In the genomic region with DNA sequence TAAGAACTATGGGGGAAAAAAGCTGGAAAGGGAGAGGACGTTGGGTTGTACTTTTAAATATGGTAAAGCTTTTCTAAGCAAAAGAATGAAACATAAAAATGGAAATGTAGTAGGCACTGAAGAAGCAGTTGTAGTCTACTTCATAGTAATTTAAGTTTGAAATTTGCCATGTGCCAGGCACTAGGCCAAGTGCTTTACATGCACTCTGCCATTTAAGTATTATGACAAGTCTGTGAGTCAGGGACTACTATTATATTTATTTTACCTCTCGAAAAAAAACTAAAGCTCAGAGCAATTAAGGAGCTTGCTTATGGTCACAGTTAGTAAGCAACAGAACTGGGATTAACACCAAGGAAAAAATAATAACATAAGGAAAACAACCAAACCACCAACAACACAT, we compare ENCODE assay signal across 1 cellular context.
TF ChIP-seq lines count a peak whose summit lies in the region.

No MANE protein-coding gene starts in this region.

TF ChIP-seq in endothelial cell of umbilical vein, 7 proteins besides CTCF, POLR2A, EP300 and RAD21:
- TF ChIP-seq FOS (IDR thresholded peaks at IDR 0.05; ENCODE audit: borderline replicate concordance, insufficient read depth, low read length): peak; percentile 52
- TF ChIP-seq, protein P1, sequence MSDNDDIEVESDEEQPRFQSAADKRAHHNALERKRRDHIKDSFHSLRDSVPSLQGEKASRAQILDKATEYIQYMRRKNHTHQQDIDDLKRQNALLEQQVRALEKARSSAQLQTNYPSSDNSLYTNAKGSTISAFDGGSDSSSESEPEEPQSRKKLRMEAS (IDR thresholded peaks at IDR 0.05; ENCODE audit: insufficient read depth, insufficient read length): no peak
